In genomic region chr4:82213485-82214162, GRCh38 we compare ENCODE assay signal across 25 cellular contexts.
DNase-seq lines count a peak whose midpoint lies in the region; ATAC-seq and TF ChIP-seq lines count a peak whose summit lies in the region.
"Had no signal": no experiment of that assay in that cellular context is flagged by ENCODE, and none has a peak within 500 bp of the region (broad histone marks: within the 10 kb centered on the region; RNA-seq: fewer than 3 reads in every experiment).

No MANE protein-coding gene starts in this region.

- no peaks in the 10 kb centered on the region for H3K9me3 Mint-ChIP-seq in activated CD4-positive, alpha-beta T cell treated with anti-CD3 and anti-CD28 coated beads, Interleukin-2, amount 10 ng/mL, durations not matched to agents 7 days and 5 days
- H3K9me3 Mint-ChIP-seq in T-helper 2 cell treated with Interferon-gamma antibody and Interleukin-4, amounts not matched to agents 5 μg/mL and 100 μg/mL, for 36 hours, result no peaks in the 10 kb centered on the region
- H3K9me3 Mint-ChIP-seq in activated T-helper 1 cell treated with anti-CD3 and anti-CD28 coated beads, Interleukin-12 subunit alpha, Interleukin-12 subunit beta, Interleukin-2, Interleukin-4 antibody, amounts not matched to agents 30 ng/mL and 10 ng/mL and 1 ng/mL, durations not matched to agents 14 hours and 24 hours and 36 hours, result no peaks in the 10 kb centered on the region
- H3K9me3 Mint-ChIP-seq: natural killer cell treated with Interleukin-12 subunit alpha and Interleukin-12 subunit beta and Interleukin-15 and Interleukin-18, amount 100 ng/mL, for 72 hours had no signal

- H3K36me3 ChIP-seq in HEK293 (ENCODE audit: control insufficient read depth in 2 of 2, insufficient read depth in 1 of 2, low read length in 2 of 2), result no peaks in the 10 kb centered on the region
- H3K36me3 ChIP-seq: uterus had no signal

- CTCF ChIA-PET in activated CD4-positive, alpha-beta T cell treated with anti-CD3 and anti-CD28 coated beads, Interleukin-2, amount 10 ng/mL, durations not matched to agents 7 days and 5 days (lab: Charles Lee), result interaction anchor here (1.1 kb wide), 1 partner anchor 71 kb away, joined by 3 read pairs; no protein-coding TSS in a partner anchor
- CTCF ChIA-PET in HEK293 (lab: Yijun Ruan, JAX), result interaction anchor here (1.1 kb wide), 1 partner anchor 55 kb away, joined by 4 read pairs; no protein-coding TSS in a partner anchor

- H3K4me3 Mint-ChIP-seq in activated CD4-positive, alpha-beta T cell treated with anti-CD3 and anti-CD28 coated beads, Interleukin-2, amount 10 ng/mL, durations not matched to agents 7 days and 5 days, result no peak overlapping the region
- H3K4me3 Mint-ChIP-seq in T-helper 2 cell treated with Interferon-gamma antibody and Interleukin-4, amounts not matched to agents 5 μg/mL and 100 μg/mL, for 36 hours, result peak overlapping the region; percentile 50
- no peak overlapping the region for H3K4me3 Mint-ChIP-seq in activated T-helper 1 cell treated with anti-CD3 and anti-CD28 coated beads, Interleukin-12 subunit alpha, Interleukin-12 subunit beta, Interleukin-2, Interleukin-4 antibody, amounts not matched to agents 30 ng/mL and 10 ng/mL and 1 ng/mL, durations not matched to agents 14 hours and 24 hours and 36 hours
- H3K4me3 Mint-ChIP-seq: B cell; IgD-negative memory B cell; natural killer cell treated with Interleukin-12 subunit alpha and Interleukin-12 subunit beta and Interleukin-15 and Interleukin-18, amount 100 ng/mL, for 72 hours had no signal

- intact Hi-C loops in activated T-helper 1 cell treated with anti-CD3 and anti-CD28 coated beads, Interleukin-12 subunit alpha, Interleukin-12 subunit beta, Interleukin-2, Interleukin-4 antibody, amounts not matched to agents 30 ng/mL and 10 ng/mL and 1 ng/mL, durations not matched to agents 14 hours and 24 hours and 36 hours (cut with micrococcal nuclease), result no loop called here

- peaks cover 19% of the 10 kb centered on the region for H3K4me1 Mint-ChIP-seq in activated CD4-positive, alpha-beta T cell treated with anti-CD3 and anti-CD28 coated beads, Interleukin-2, amount 10 ng/mL, durations not matched to agents 7 days and 5 days
- H3K4me1 Mint-ChIP-seq in T-helper 2 cell treated with Interferon-gamma antibody and Interleukin-4, amounts not matched to agents 5 μg/mL and 100 μg/mL, for 36 hours (ENCODE audit: low read depth), result peaks cover 9% of the 10 kb centered on the region
- peaks cover 5% of the 10 kb centered on the region for H3K4me1 Mint-ChIP-seq in activated T-helper 1 cell treated with anti-CD3 and anti-CD28 coated beads, Interleukin-12 subunit alpha, Interleukin-12 subunit beta, Interleukin-2, Interleukin-4 antibody, amounts not matched to agents 30 ng/mL and 10 ng/mL and 1 ng/mL, durations not matched to agents 14 hours and 24 hours and 36 hours (ENCODE audit: low read depth)

- no peak for TF ChIP-seq CTCF in HEK293 (tag by site-specific recombination; IDR thresholded peaks at IDR 0.05)
- no peak for TF ChIP-seq CTCF in epithelial cell of esophagus (IDR thresholded peaks at IDR 0.05; ENCODE audit: insufficient read depth, low read depth, low read length, missing control alignments)

- peaks cover 9% of the 10 kb centered on the region for H3K27me3 Mint-ChIP-seq in activated CD4-positive, alpha-beta T cell treated with anti-CD3 and anti-CD28 coated beads, Interleukin-2, amount 10 ng/mL, durations not matched to agents 7 days and 5 days
- H3K27me3 Mint-ChIP-seq in T-helper 2 cell treated with Interferon-gamma antibody and Interleukin-4, amounts not matched to agents 5 μg/mL and 100 μg/mL, for 36 hours (ENCODE audit: low read depth), result peaks cover 29% of the 10 kb centered on the region
- peaks cover 17% of the 10 kb centered on the region for H3K27me3 Mint-ChIP-seq in activated T-helper 1 cell treated with anti-CD3 and anti-CD28 coated beads, Interleukin-12 subunit alpha, Interleukin-12 subunit beta, Interleukin-2, Interleukin-4 antibody, amounts not matched to agents 30 ng/mL and 10 ng/mL and 1 ng/mL, durations not matched to agents 14 hours and 24 hours and 36 hours (ENCODE audit: insufficient read depth)
- H3K27me3 Mint-ChIP-seq: B cell had no signal

- no peak for ATAC-seq in GM18520 (IDR thresholded peaks at IDR 0.05; ENCODE audit: unreplicated experiment)
- ATAC-seq: natural killer cell treated with Interleukin-12 subunit alpha and Interleukin-12 subunit beta and Interleukin-15 and Interleukin-18, amount 100 ng/mL, for 72 hours; PC-3 had no signal

- H3K36me3 Mint-ChIP-seq in activated CD4-positive, alpha-beta T cell treated with anti-CD3 and anti-CD28 coated beads, Interleukin-2, amount 10 ng/mL, durations not matched to agents 7 days and 5 days (ENCODE audit: low read depth), result no peaks in the 10 kb centered on the region
- no peaks in the 10 kb centered on the region for H3K36me3 Mint-ChIP-seq in T-helper 2 cell treated with Interferon-gamma antibody and Interleukin-4, amounts not matched to agents 5 μg/mL and 100 μg/mL, for 36 hours (ENCODE audit: low read depth)
- H3K36me3 Mint-ChIP-seq in activated T-helper 1 cell treated with anti-CD3 and anti-CD28 coated beads, Interleukin-12 subunit alpha, Interleukin-12 subunit beta, Interleukin-2, Interleukin-4 antibody, amounts not matched to agents 30 ng/mL and 10 ng/mL and 1 ng/mL, durations not matched to agents 14 hours and 24 hours and 36 hours (ENCODE audit: low read depth), result no peaks in the 10 kb centered on the region
- H3K36me3 Mint-ChIP-seq: IgD-negative memory B cell; natural killer cell treated with Interleukin-12 subunit alpha and Interleukin-12 subunit beta and Interleukin-15 and Interleukin-18, amount 100 ng/mL, for 72 hours had no signal

- peak; percentile 54 for DNase-seq in activated CD4-positive, alpha-beta T cell treated with anti-CD3 and anti-CD28 coated beads, Interleukin-2, amount 10 ng/mL, durations not matched to agents 7 days and 5 days
- DNase-seq in activated CD4-positive, alpha-beta T cell treated with anti-CD3 and anti-CD28 coated beads, Interleukin-2, amount 50 U/mL, for 1 hour, result no peak
- DNase-seq in T-helper 2 cell treated with Interferon-gamma antibody and Interleukin-4, amounts not matched to agents 5 μg/mL and 100 μg/mL, for 36 hours (ENCODE audit: low spot score), result no peak
- DNase-seq in epithelial cell of esophagus (ENCODE audit: low read depth), result peak; percentile 35
- DNase-seq in GM19238 (ENCODE audit: insufficient read length, low spot score), result no peak
- no peak for DNase-seq in activated T-helper 1 cell treated with anti-CD3 and anti-CD28 coated beads, Interleukin-12 subunit alpha, Interleukin-12 subunit beta, Interleukin-2, Interleukin-4 antibody, amounts not matched to agents 30 ng/mL and 10 ng/mL and 1 ng/mL, durations not matched to agents 14 hours and 24 hours and 36 hours (ENCODE audit: low spot score)
- DNase-seq: activated CD4-positive, alpha-beta T cell treated with anti-CD3 and anti-CD28 coated beads, Interleukin-2, amount 50 U/mL, for 4 hours; activated gamma-delta T cell treated with Interleukin-2 at 50 U/mL for 16 hours; caudate nucleus; dermis blood vessel endothelial cell; islet precursor cell; midbrain; NCI-H1417 treated with DMSO at 0.1 percent for 48 hours; NCI-H446 treated with DMSO at 0.1 percent for 48 hours; PC-3; retina; Right ventricle myocardium superior; stimulated activated CD4-positive, alpha-beta T cell treated with anti-CD3 and anti-CD28 coated beads, Interleukin-2, amount 100 ng/mL, for 24 hours; uterus had no signal

- no peak overlapping the region for H3K4me3 ChIP-seq in HEK293 (ENCODE audit: low read depth, low read length)
- no peak overlapping the region for H3K4me3 ChIP-seq in epithelial cell of esophagus (ENCODE audit: low read length)
- H3K4me3 ChIP-seq: smooth muscle cell, uterus had no signal

- no peak overlapping the region for H3K27ac ChIP-seq in HEK293 (ENCODE audit: extremely low read depth, low read depth, low read length)
- H3K27ac ChIP-seq: uterus had no signal

- POLR2A ChIA-PET in activated CD4-positive, alpha-beta T cell treated with anti-CD3 and anti-CD28 coated beads, Interleukin-2, amount 10 ng/mL, durations not matched to agents 7 days and 5 days (lab: Charles Lee), result interaction anchor here (0.5 to 0.7 kb wide), 2 partner anchors 30 to 64 kb away, joined by 3 read pairs; no protein-coding TSS in a partner anchor
- POLR2A ChIA-PET in HEK293 (lab: Yijun Ruan, JAX), result no interaction called here

- H3K27ac Mint-ChIP-seq in activated CD4-positive, alpha-beta T cell treated with anti-CD3 and anti-CD28 coated beads, Interleukin-2, amount 10 ng/mL, durations not matched to agents 7 days and 5 days, result peak overlapping the region; percentile 66
- H3K27ac Mint-ChIP-seq in T-helper 2 cell treated with Interferon-gamma antibody and Interleukin-4, amounts not matched to agents 5 μg/mL and 100 μg/mL, for 36 hours, result peak overlapping the region; percentile 74
- H3K27ac Mint-ChIP-seq in activated T-helper 1 cell treated with anti-CD3 and anti-CD28 coated beads, Interleukin-12 subunit alpha, Interleukin-12 subunit beta, Interleukin-2, Interleukin-4 antibody, amounts not matched to agents 30 ng/mL and 10 ng/mL and 1 ng/mL, durations not matched to agents 14 hours and 24 hours and 36 hours, result no peak overlapping the region
- H3K27ac Mint-ChIP-seq: B cell; IgD-negative memory B cell; natural killer cell treated with Interleukin-12 subunit alpha and Interleukin-12 subunit beta and Interleukin-15 and Interleukin-18, amount 100 ng/mL, for 72 hours had no signal

- H3K4me1 ChIP-seq in HEK293 (ENCODE audit: control insufficient read depth, insufficient read depth, low read length), result no peaks in the 10 kb centered on the region
- H3K4me1 ChIP-seq: uterus had no signal

- no peaks in the 10 kb centered on the region for H3K9me3 ChIP-seq in HEK293 (ENCODE audit: control insufficient read depth, insufficient read depth, low read depth, low read length)
- H3K9me3 ChIP-seq: uterus had no signal

TF ChIP-seq in HEK293, 187 proteins besides CTCF, POLR2A, EP300 and RAD21 (continues in another document):
- peak; percentile 73 for TF ChIP-seq OSR2 (tag by site-specific recombination; IDR thresholded peaks at IDR 0.05)
- no peak for TF ChIP-seq ZNF624 (tag by site-specific recombination; IDR thresholded peaks at IDR 0.05)
- no peak for TF ChIP-seq ZNF214 (tag by site-specific recombination; IDR thresholded peaks at IDR 0.05; ENCODE audit: borderline replicate concordance)
- TF ChIP-seq ZNF658 (tag by site-specific recombination; IDR thresholded peaks at IDR 0.05), result no peak
- TF ChIP-seq TRIM28 (IDR thresholded peaks at IDR 0.05; ENCODE audit: borderline replicate concordance, low read length), result no peak
- no peak for TF ChIP-seq ZNF704 (tag by site-specific recombination; IDR thresholded peaks at IDR 0.05)

Comparison
In these comparisons a context has a peak if more than half of its experiments do, and no peak if none do; other contexts are left out.
1. DNase-seq: peak in activated CD4-positive, alpha-beta T cell treated with anti-CD3 and anti-CD28 coated beads, Interleukin-2, amount 10 ng/mL, durations not matched to agents 7 days and 5 days (single experiment) and epithelial cell of esophagus (single experiment); none in activated CD4-positive, alpha-beta T cell treated with anti-CD3 and anti-CD28 coated beads, Interleukin-2, amount 50 U/mL, for 1 hour (single experiment), T-helper 2 cell treated with Interferon-gamma antibody and Interleukin-4, amounts not matched to agents 5 μg/mL and 100 μg/mL, for 36 hours (single experiment), GM19238 (single experiment) and activated T-helper 1 cell treated with anti-CD3 and anti-CD28 coated beads, Interleukin-12 subunit alpha, Interleukin-12 subunit beta, Interleukin-2, Interleukin-4 antibody, amounts not matched to agents 30 ng/mL and 10 ng/mL and 1 ng/mL, durations not matched to agents 14 hours and 24 hours and 36 hours (single experiment).